1 cellular context compared by ENCODE assay signal in the genomic region with DNA sequence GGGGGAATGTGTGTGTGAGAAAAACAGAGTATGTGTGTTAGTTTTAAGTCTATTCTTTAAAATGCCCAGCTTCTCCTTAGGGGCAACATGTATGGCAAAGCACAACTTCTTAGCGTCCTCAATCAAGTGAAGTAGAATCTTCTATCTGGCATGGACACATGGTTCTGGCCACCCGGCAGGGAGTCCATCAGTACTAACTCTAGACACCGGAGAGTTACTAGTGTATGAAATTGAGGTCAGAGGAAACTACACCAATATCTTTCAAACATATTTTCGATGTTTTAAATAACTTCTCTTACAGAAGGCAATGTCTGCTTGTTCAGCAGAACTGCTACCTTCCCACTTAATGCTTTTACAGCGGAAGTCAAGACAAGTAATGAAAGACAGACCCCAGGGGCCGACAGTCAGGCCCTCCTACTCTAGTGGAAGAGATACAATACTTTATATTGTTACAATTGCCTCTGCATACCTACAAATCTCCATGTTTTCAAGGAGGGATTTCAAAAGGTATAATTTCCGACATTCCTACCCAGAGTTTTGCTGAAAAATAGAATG.
TF ChIP-seq lines count a peak whose summit lies in the region.

No MANE protein-coding gene starts in this region.

TF ChIP-seq in endothelial cell of umbilical vein, 7 proteins besides CTCF, POLR2A, EP300 and RAD21 (continued from another document):
- no peak for TF ChIP-seq MYC (IDR thresholded peaks at IDR 0.05; ENCODE audit: low read depth, low read length)
